Comparison of ENCODE assay signal across 13 cellular contexts in genomic region chr11:65895482-65895981, GRCh38.
DNase-seq lines count a peak whose midpoint lies in the region; ATAC-seq and TF ChIP-seq lines count a peak whose summit lies in the region.
"Had no signal": no experiment of that assay in that cellular context is flagged by ENCODE, and none has a peak within 500 bp of the region (broad histone marks: within the 10 kb centered on the region; RNA-seq: fewer than 3 reads in every experiment).

No MANE protein-coding gene starts in this region.

- DNase-seq in activated naive CD4-positive, alpha-beta T cell (lab: John Stamatoyannopoulos, UW), result no peak
- DNase-seq in RWPE1 (ENCODE audit: low spot score) (no peak), KG1 (lab: John Stamatoyannopoulos, UW) (no peak), middle frontal gyrus (ENCODE audit: extremely low spot score, low spot score) (no peak)
- DNase-seq in stimulated activated naive B cell treated with anti-CD40 and anti-IgM and Interleukin-4, amounts not matched to agents 10 μg/mL and 1 μg/mL and 100 μg/mL, for 72 hours, result no peak
- DNase-seq: brain microvascular endothelial cell, left ventricle myocardium inferior, MV-4-11, T-helper 9 cell had no signal

- peaks cover 22% of the 10 kb centered on the region for H3K36me3 Mint-ChIP-seq in activated naive CD4-positive, alpha-beta T cell treated with anti-CD3 and anti-CD28 coated beads, Interleukin-2, amount 50 U/mL, for 24 hours
- peaks cover 33% of the 10 kb centered on the region for H3K36me3 Mint-ChIP-seq in dendritic cell treated with granulocyte-macrophage colony-stimulating factor and Interleukin-4, amounts not matched to agents 40 ng/mL and 50 ng/mL, for 4 days (ENCODE audit: low read depth)
- H3K36me3 Mint-ChIP-seq in stimulated activated naive B cell treated with anti-CD40 and anti-IgM and Interleukin-4, amounts not matched to agents 10 μg/mL and 1 μg/mL and 100 μg/mL, for 72 hours, result peaks cover 16 to 21% of the 10 kb centered on the region in 2 donors

- H3K27ac ChIP-seq in RWPE1, result peak overlapping the region; percentile 95
- H3K27ac ChIP-seq: brain microvascular endothelial cell, prostate gland had no signal

- H3K27me3 Mint-ChIP-seq in activated naive CD4-positive, alpha-beta T cell treated with anti-CD3 and anti-CD28 coated beads, Interleukin-2, amount 50 U/mL, for 24 hours, result no peaks in the 10 kb centered on the region
- H3K27me3 Mint-ChIP-seq in dendritic cell treated with granulocyte-macrophage colony-stimulating factor and Interleukin-4, amounts not matched to agents 40 ng/mL and 50 ng/mL, for 4 days, result no peaks in the 10 kb centered on the region
- no peaks in the 10 kb centered on the region for H3K27me3 Mint-ChIP-seq in stimulated activated naive B cell treated with anti-CD40 and anti-IgM and Interleukin-4, amounts not matched to agents 10 μg/mL and 1 μg/mL and 100 μg/mL, for 72 hours

- no peaks in the 10 kb centered on the region for H3K9me3 Mint-ChIP-seq in activated naive CD4-positive, alpha-beta T cell treated with anti-CD3 and anti-CD28 coated beads, Interleukin-2, amount 50 U/mL, for 24 hours
- no peaks in the 10 kb centered on the region for H3K9me3 Mint-ChIP-seq in dendritic cell treated with granulocyte-macrophage colony-stimulating factor and Interleukin-4, amounts not matched to agents 40 ng/mL and 50 ng/mL, for 4 days
- H3K9me3 Mint-ChIP-seq in stimulated activated naive B cell treated with anti-CD40 and anti-IgM and Interleukin-4, amounts not matched to agents 10 μg/mL and 1 μg/mL and 100 μg/mL, for 72 hours, result no peaks in the 10 kb centered on the region

- intact Hi-C loops in dendritic cell treated with granulocyte-macrophage colony-stimulating factor and Interleukin-4, amounts not matched to agents 40 ng/mL and 50 ng/mL, for 4 days (cut with micrococcal nuclease), result no loop called here

- ATAC-seq in stimulated activated naive B cell treated with anti-CD40 and anti-IgM and Interleukin-4, amounts not matched to agents 10 μg/mL and 1 μg/mL and 100 μg/mL, for 72 hours (replicated peaks), result no peak
- no peak for ATAC-seq in HG03025 (IDR thresholded peaks at IDR 0.05; ENCODE audit: low FRiP score, unreplicated experiment)

- peak overlapping the region; percentile 24 for H3K4me3 Mint-ChIP-seq in activated naive CD4-positive, alpha-beta T cell treated with anti-CD3 and anti-CD28 coated beads, Interleukin-2, amount 50 U/mL, for 24 hours
- no peak overlapping the region for H3K4me3 Mint-ChIP-seq in dendritic cell treated with granulocyte-macrophage colony-stimulating factor and Interleukin-4, amounts not matched to agents 40 ng/mL and 50 ng/mL, for 4 days
- peak overlapping the region; percentile 44 for H3K4me3 Mint-ChIP-seq in stimulated activated naive B cell treated with anti-CD40 and anti-IgM and Interleukin-4, amounts not matched to agents 10 μg/mL and 1 μg/mL and 100 μg/mL, for 72 hours

- H3K4me1 Mint-ChIP-seq in activated naive CD4-positive, alpha-beta T cell treated with anti-CD3 and anti-CD28 coated beads, Interleukin-2, amount 50 U/mL, for 24 hours, result peaks cover 53% of the 10 kb centered on the region
- peaks cover 60% of the 10 kb centered on the region for H3K4me1 Mint-ChIP-seq in dendritic cell treated with granulocyte-macrophage colony-stimulating factor and Interleukin-4, amounts not matched to agents 40 ng/mL and 50 ng/mL, for 4 days (ENCODE audit: low read depth)
- H3K4me1 Mint-ChIP-seq in stimulated activated naive B cell treated with anti-CD40 and anti-IgM and Interleukin-4, amounts not matched to agents 10 μg/mL and 1 μg/mL and 100 μg/mL, for 72 hours, result peaks cover 33 to 71% of the 10 kb centered on the region in 2 donors

- no peak for TF ChIP-seq CTCF in RWPE1 (conservative IDR thresholded peaks at IDR 0.05; ENCODE audit: low read depth)

- peak overlapping the region; percentile 85 for H3K27ac Mint-ChIP-seq in activated naive CD4-positive, alpha-beta T cell treated with anti-CD3 and anti-CD28 coated beads, Interleukin-2, amount 50 U/mL, for 24 hours
- peak overlapping the region; percentile 33 for H3K27ac Mint-ChIP-seq in dendritic cell treated with granulocyte-macrophage colony-stimulating factor and Interleukin-4, amounts not matched to agents 40 ng/mL and 50 ng/mL, for 4 days
- H3K27ac Mint-ChIP-seq in stimulated activated naive B cell treated with anti-CD40 and anti-IgM and Interleukin-4, amounts not matched to agents 10 μg/mL and 1 μg/mL and 100 μg/mL, for 72 hours, result peak overlapping the region; percentile 57

- POLR2A ChIA-PET in RWPE1 (lab: Yijun Ruan, JAX; ENCODE audit: low non-redundant PET), result no interaction called here

- CTCF ChIA-PET in RWPE1 (lab: Yijun Ruan, JAX), result interaction anchor here (0.6 kb wide), 1 partner anchor 136 kb away, joined by 3 read pairs; no protein-coding TSS in a partner anchor

Comparison
In these comparisons a context has a peak if more than half of its experiments do, and no peak if none do; other contexts are left out.
1. H3K27ac Mint-ChIP-seq: peak in every context shown above with its lines; median percentile 85 in activated naive CD4-positive, alpha-beta T cell treated with anti-CD3 and anti-CD28 coated beads, Interleukin-2, amount 50 U/mL, for 24 hours; 57 in stimulated activated naive B cell treated with anti-CD40 and anti-IgM and Interleukin-4, amounts not matched to agents 10 μg/mL and 1 μg/mL and 100 μg/mL, for 72 hours; 33 in dendritic cell treated with granulocyte-macrophage colony-stimulating factor and Interleukin-4, amounts not matched to agents 40 ng/mL and 50 ng/mL, for 4 days.